3 cellular contexts compared by ENCODE assay signal in the genomic region with DNA sequence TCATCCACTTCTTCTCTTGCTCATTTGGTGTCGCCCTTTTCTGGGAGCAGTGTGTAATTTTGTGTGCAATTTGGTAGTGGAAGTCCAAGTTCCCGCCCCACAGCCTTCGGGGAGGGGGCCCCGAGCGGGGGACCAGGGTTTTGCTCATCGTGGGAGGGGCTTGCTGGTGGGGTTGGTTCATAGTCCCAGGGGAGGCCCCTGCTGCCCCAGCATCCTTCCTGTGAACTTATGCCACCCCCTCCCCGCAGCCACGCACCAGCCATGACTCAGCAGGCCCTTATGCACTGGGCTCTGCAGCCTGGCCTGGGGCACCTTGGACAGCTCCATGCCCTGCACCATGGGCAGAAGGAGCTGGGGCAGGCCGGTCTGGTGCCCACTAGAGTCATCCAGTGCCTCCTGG.
A peak's percentile ranks its signal among the peaks of the same experiment; 100 is the strongest.
TF ChIP-seq lines count a peak whose summit lies in the region.

No MANE protein-coding gene starts in this region.

TF ChIP-seq in HepG2, 621 proteins besides CTCF, POLR2A, EP300 and RAD21 (continues in another document):
- TF ChIP-seq SNAPC4 (CRISPR knock-in tag; IDR thresholded peaks at IDR 0.05) (no peak), ZNF639 (CRISPR knock-in tag; conservative IDR thresholded peaks at IDR 0.05) (no peak), HIC2 (CRISPR knock-in tag; IDR thresholded peaks at IDR 0.05; ENCODE audit: low read depth) (peak; percentile 83)

TF ChIP-seq in Ishikawa, 13 proteins besides CTCF, POLR2A, EP300 and RAD21:
- TF ChIP-seq REST (IDR thresholded peaks at IDR 0.05; ENCODE audit: low read depth), result peak; percentile 80
- no peak for TF ChIP-seq TAF1 (IDR thresholded peaks at IDR 0.05; ENCODE audit: low read depth)
- TF ChIP-seq, protein P1, sequence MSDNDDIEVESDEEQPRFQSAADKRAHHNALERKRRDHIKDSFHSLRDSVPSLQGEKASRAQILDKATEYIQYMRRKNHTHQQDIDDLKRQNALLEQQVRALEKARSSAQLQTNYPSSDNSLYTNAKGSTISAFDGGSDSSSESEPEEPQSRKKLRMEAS (IDR thresholded peaks at IDR 0.05), result no peak
- TF ChIP-seq TEAD4 (IDR thresholded peaks at IDR 0.05), result no peak
- TF ChIP-seq YY1 (IDR thresholded peaks at IDR 0.05; ENCODE audit: low read depth), result no peak
- no peak for TF ChIP-seq NFIC (IDR thresholded peaks at IDR 0.05)
- no peak for TF ChIP-seq CREB1 (IDR thresholded peaks at IDR 0.05; ENCODE audit: low read depth)
- no peak for TF ChIP-seq ZBTB7A (IDR thresholded peaks at IDR 0.05; ENCODE audit: low read depth)

TF ChIP-seq in H1, 55 proteins besides CTCF, POLR2A, EP300 and RAD21:
- TF ChIP-seq PHF8 (conservative IDR thresholded peaks at IDR 0.05; ENCODE audit: low read depth, low read length) (no peak), SP2 (IDR thresholded peaks at IDR 0.05; ENCODE audit: low read length) (no peak), TEAD4 (IDR thresholded peaks at IDR 0.05; ENCODE audit: low read depth, low read length) (no peak), EZH2 (IDR thresholded peaks at IDR 0.05; ENCODE audit: low read depth, low read length, severe bottlenecking) (no peak), CTBP2 (IDR thresholded peaks at IDR 0.05; ENCODE audit: borderline replicate concordance, insufficient read depth, insufficient read length, low read length) (no peak), CHD2 (IDR thresholded peaks at IDR 0.05; ENCODE audit: low read length) (no peak), BACH1 (IDR thresholded peaks at IDR 0.05; ENCODE audit: low read length) (peak; percentile 66; the same call in 1 of the 2 replicates), SIRT6 (IDR thresholded peaks at IDR 0.05; ENCODE audit: low read length) (no peak)
